Comparison of ENCODE assay signal across 8 cellular contexts in the genomic region with DNA sequence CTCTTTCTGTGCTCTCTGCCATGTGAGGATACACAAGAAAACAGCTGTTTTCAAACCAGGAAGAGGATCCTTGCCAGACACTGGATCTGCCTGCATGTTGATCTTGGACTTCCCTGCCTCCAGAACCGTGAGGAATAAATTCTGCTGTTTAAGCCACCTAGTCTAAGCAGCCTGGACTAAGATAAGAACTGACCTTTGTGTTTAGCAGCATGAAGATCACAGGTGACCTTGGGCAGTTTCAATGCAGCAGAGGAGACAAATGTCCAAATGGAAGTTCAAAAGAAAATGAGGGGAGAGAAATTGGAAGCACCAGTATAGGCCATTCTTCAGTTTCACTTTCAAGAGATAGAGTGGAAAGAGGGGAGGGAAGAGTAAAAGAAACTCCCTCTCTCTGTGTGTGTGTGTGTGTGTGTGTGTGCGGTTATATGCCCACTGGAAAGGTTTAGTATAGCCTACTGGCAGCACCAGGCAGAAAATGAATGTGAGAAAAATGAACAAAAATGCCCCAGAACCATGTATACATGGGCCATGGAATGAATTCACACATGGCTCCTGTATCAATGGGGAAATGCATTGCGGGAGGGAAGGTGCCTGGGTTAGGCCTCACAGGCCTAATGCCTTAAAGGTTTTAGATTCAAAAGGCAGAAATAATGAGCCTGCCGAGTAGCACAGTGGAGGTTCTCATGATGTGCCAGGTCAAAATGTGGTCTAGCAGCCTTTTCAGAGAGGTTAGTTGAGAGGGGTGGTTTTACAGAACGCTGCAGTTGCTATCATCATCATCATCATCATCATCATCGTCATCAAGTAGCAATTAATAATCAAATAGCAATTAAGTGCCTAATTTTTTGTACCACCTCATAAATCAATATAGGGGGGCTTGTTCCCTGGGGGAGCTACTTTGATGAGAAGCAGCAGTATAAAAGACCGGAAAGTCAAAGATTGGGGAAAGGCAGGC. TPM values are rescaled to one million over a fixed set of nuclear protein-coding genes. Genes with fewer than 3 reads are reported as not detected.
A peak's percentile ranks its signal among the peaks of the same experiment; 100 is the strongest.
DNase-seq lines count a peak whose midpoint lies in the region; ATAC-seq and TF ChIP-seq lines count a peak whose summit lies in the region.

No MANE protein-coding gene starts in this region.

- no peaks in the 10 kb centered on the region for H3K36me3 ChIP-seq in Peyer's patch
- H3K36me3 ChIP-seq in stomach, result no peaks in the 10 kb centered on the region
- no peaks in the 10 kb centered on the region for H3K36me3 ChIP-seq in testis (ENCODE audit: low read depth, missing control alignments)

- H3K27me3 ChIP-seq in Peyer's patch (no peaks in the 10 kb centered on the region), stomach (no peaks in the 10 kb centered on the region), testis (no peaks in the 10 kb centered on the region)

- H3K9me3 ChIP-seq in Peyer's patch (peaks cover 0 to 10% (median 0%) of the 10 kb centered on the region in 4 donors), stomach (no peaks in the 10 kb centered on the region), testis (no peaks in the 10 kb centered on the region)

- TF ChIP-seq EP300 in stomach (IDR thresholded peaks at IDR 0.05), result no peak

- no peak for TF ChIP-seq CTCF in Peyer's patch (IDR thresholded peaks at IDR 0.05)
- TF ChIP-seq CTCF in foreskin fibroblast (IDR thresholded peaks at IDR 0.05; ENCODE audit: low read depth, low read length), result no peak
- no peak for TF ChIP-seq CTCF in stomach (IDR thresholded peaks at IDR 0.05)
- no peak for TF ChIP-seq CTCF in testis (IDR thresholded peaks at IDR 0.05)

- TF ChIP-seq POLR2A in Peyer's patch (IDR thresholded peaks at IDR 0.05) (no peak), stomach (IDR thresholded peaks at IDR 0.05) (no peak), testis (IDR thresholded peaks at IDR 0.05) (no peak)

- H3K4me3 ChIP-seq in Peyer's patch (peak overlapping the region in 3 of 4 donors; percentile 61 to 98 (median 80)), foreskin fibroblast (ENCODE audit: low read depth in 1 of 2, low read length in 2 of 2) (peak overlapping the region; percentile 82 to 85), stomach (peak overlapping the region; percentile 76 to 95 (median 94)), testis (peak overlapping the region in 1 of 2 donors; percentile 97)

- no peaks in the 10 kb centered on the region for H3K4me1 ChIP-seq in Peyer's patch
- peaks cover 10 to 32% (median 22%) of the 10 kb centered on the region in 4 donors for H3K4me1 ChIP-seq in stomach
- peaks cover 12% of the 10 kb centered on the region for H3K4me1 ChIP-seq in testis

- 56 to 66% (median 57%) methylated on average over 7 of the region's 7 CpGs for WGBS in stomach, 5 donors
- WGBS in testis, 2 donors, result 49 to 54% methylated on average over 7 of the region's 7 CpGs

- no peak for ATAC-seq in GM21515 (IDR thresholded peaks at IDR 0.05; ENCODE audit: unreplicated experiment)

- intact Hi-C loops in stomach (cut with DNase I; ENCODE audit: low total_unique reads), result no loop called here
- intact Hi-C loops in testis (cut with DNase I; ENCODE audit: low total_unique reads), result no loop called here

- DNase-seq in DMS53 (lab: John Stamatoyannopoulos, UW), result peak; percentile 47
- DNase-seq in DMS53 treated with DMSO at 0.1 percent for 48 hours (lab: John Stamatoyannopoulos, UW; ENCODE audit: unreplicated experiment), result no peak
- no peak for DNase-seq in Peyer's patch
- DNase-seq in foreskin fibroblast, result no peak
- DNase-seq in stomach, result no peak
- DNase-seq in testis, result no peak
- no peak for DNase-seq in stimulated activated naive CD4-positive, alpha-beta T cell treated with Interleukin-2 at 50 U/mL for 16 hours (lab: John Stamatoyannopoulos, UW)

- H3K27ac ChIP-seq in Peyer's patch (peak overlapping the region in 2 of 4 donors; percentile 87 to 92), stomach (peak overlapping the region; percentile 87 to 96 (median 90)), testis (no peak overlapping the region)

RNA-seq across cellular contexts. Expression of a gene that starts 1.1 kb away (rescaled TPM):
- total RNA-seq in Peyer's patch (100 to 1,000 TPM in 1 of 4 donors, 10 to 100 TPM in 3; 28.1 to 110 (median 96.7) TPM), stomach (100 to 1,000 TPM in 1 of 5 donors, 10 to 100 TPM in 4; 47.5 to 102 (median 68.3) TPM), testis (10 to 100 TPM; 59.4 to 71.0 TPM)
- polyA plus RNA-seq in stomach (1 to 10 TPM; 4.0 to 6.6 (median 5.5) TPM), testis (ENCODE audit: insufficient read depth, low read depth, low replicate concordance) (24.7 TPM)

Comparison
In these comparisons a context has a peak if more than half of its experiments do, and no peak if none do; other contexts are left out.
1. H3K27ac ChIP-seq: peak in stomach (5 of 5); none in testis (0 of 2).